ENCODE assay signal across 8 cellular contexts in the genomic region with DNA sequence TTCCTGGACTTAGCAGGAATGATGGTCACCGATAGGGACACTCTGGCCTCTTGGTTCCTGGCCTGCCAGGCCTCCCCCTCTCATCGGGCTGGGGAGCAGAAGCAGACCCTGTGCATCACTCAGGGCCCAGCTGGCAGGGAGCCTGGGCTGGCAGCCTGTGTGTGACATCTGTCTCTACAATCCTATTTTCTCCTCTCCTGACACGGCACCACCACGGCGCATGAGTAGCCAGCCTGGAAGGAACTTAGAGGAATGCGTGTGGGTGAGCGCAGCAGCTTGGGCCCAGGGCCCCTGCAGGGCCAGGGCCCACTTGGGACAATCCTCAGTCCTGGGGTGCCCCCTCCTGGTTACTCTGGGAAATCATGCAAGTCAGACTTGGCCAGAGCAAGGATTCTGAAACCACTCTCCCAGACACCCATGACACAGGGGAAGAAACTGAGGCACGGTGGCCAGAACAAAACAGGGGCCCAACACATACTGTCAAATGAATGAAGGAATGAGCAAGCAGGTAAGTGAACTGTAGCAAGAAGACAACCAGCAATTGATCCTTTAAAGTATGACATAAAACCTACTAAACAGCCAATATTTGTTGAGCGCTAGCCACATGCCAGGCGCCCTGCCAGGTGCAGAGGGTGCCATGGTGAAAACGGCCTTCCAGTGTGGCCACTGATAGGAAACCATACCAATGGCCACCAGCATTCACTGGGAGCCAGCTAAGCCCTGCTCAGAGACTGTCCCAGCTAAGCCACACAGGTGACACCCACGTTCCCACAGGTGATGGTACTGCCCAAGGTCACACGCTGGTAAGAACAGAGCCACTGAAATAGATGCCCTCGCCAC. TPM values are rescaled to one million over a fixed set of nuclear protein-coding genes. Genes with fewer than 3 reads are reported as not detected.
DNase-seq lines count a peak whose midpoint lies in the region; ATAC-seq and TF ChIP-seq lines count a peak whose summit lies in the region.

No MANE protein-coding gene starts in this region.

- H3K9me3 Mint-ChIP-seq in Caco-2 (ENCODE audit: unreplicated experiment) (no peaks in the 10 kb centered on the region), glutamatergic neuron (ENCODE audit: unreplicated experiment) (peaks cover 5% of the 10 kb centered on the region)

- H3K4me1 Mint-ChIP-seq in Caco-2 (ENCODE audit: low read depth, unreplicated experiment) (no peaks in the 10 kb centered on the region), glutamatergic neuron (ENCODE audit: low read depth, unreplicated experiment) (peaks cover 17% of the 10 kb centered on the region)

- 55 to 65% methylated on average over 5 to 12 of the region's 14 CpGs for WGBS in upper lobe of left lung, 2 donors

- no peak overlapping the region for H3K27ac ChIP-seq in upper lobe of left lung

- H3K36me3 Mint-ChIP-seq in Caco-2 (ENCODE audit: insufficient read depth, unreplicated experiment) (no peaks in the 10 kb centered on the region), glutamatergic neuron (ENCODE audit: unreplicated experiment) (no peaks in the 10 kb centered on the region)

- H3K9me3 ChIP-seq in Caco-2: no peaks in the 10 kb centered on the region
- H3K9me3 ChIP-seq in upper lobe of left lung: no peaks in the 10 kb centered on the region

- H3K27me3 ChIP-seq in Caco-2 (replicated peaks; ENCODE audit: control insufficient read depth, insufficient read depth, low read length) (no peaks in the 10 kb centered on the region), upper lobe of left lung (no peaks in the 10 kb centered on the region)

- H3K27ac Mint-ChIP-seq in Caco-2 (ENCODE audit: unreplicated experiment) (no peak overlapping the region), glutamatergic neuron (ENCODE audit: unreplicated experiment) (peak overlapping the region; percentile 70)

- H3K4me1 ChIP-seq in Caco-2: no peaks in the 10 kb centered on the region
- H3K4me1 ChIP-seq in upper lobe of left lung: no peaks in the 10 kb centered on the region

- no TSS peak for BruUV-seq in Caco-2 (replicated peaks; lab: Mats Ljungman, UMichigan)

- TF ChIP-seq CTCF in Caco-2 (IDR thresholded peaks at IDR 0.05; ENCODE audit: insufficient read depth in 1 of 2, low read depth in 1 of 2, low read length in 1 of 2, severe bottlenecking in 1 of 2, unreplicated experiment in 1 of 2) (peak; percentile 64 to 76), glutamatergic neuron (IDR thresholded peaks at IDR 0.05; ENCODE audit: partially characterized antibody, unreplicated experiment) (peak; percentile 84), upper lobe of left lung (IDR thresholded peaks at IDR 0.05) (peak; percentile 61 to 86 (median 75))

- POLR2A ChIA-PET in Caco-2 (lab: Charles Lee): no interaction called here

- ATAC-seq in upper lobe of left lung (ENCODE audit: low FRiP score in 2 of 2) (peak; percentile 63 to 80), GM18517 (IDR thresholded peaks at IDR 0.05; ENCODE audit: unreplicated experiment) (no peak)

- H3K4me3 ChIP-seq in Caco-2 (ENCODE audit: low read depth, low read length) (no peak overlapping the region), upper lobe of left lung (no peak overlapping the region)

- CTCF ChIA-PET in Caco-2 (lab: Charles Lee): interaction anchor here (0.5 to 1.6 kb wide), 4 partner anchors 58 to 173 kb away, joined by 3 to 42 read pairs (median 4); a partner anchor contains a TSS

- H3K27me3 Mint-ChIP-seq in Caco-2 (ENCODE audit: insufficient read depth, unreplicated experiment) (no peaks in the 10 kb centered on the region), glutamatergic neuron (ENCODE audit: unreplicated experiment) (peaks cover 14% of the 10 kb centered on the region)

- TF ChIP-seq POLR2A in upper lobe of left lung (IDR thresholded peaks at IDR 0.05): no peak

- peak; percentile 67 to 86 for DNase-seq in Caco-2
- DNase-seq in HuH-7.5 (ENCODE audit: low spot score): peak; percentile 92
- peak; percentile 78 for DNase-seq in SK-MEL-5 (ENCODE audit: low read depth, low spot score)
- peak; percentile 73 for DNase-seq in activated naive CD4-positive, alpha-beta T cell treated with anti-CD3 and anti-CD28 coated beads, Interleukin-2, amount 50 U/mL, for 16 hours
- peak; percentile 86 for DNase-seq in glutamatergic neuron
- peak; percentile 88 for DNase-seq in posterior vena cava (ENCODE audit: low spot score)
- peak in 1 of 2 donors; percentile 63 for DNase-seq in upper lobe of left lung

- no peak overlapping the region for H3K4me3 Mint-ChIP-seq in Caco-2 (ENCODE audit: unreplicated experiment)
- peak overlapping the region; percentile 38 for H3K4me3 Mint-ChIP-seq in glutamatergic neuron (ENCODE audit: unreplicated experiment)

- no peak for TF ChIP-seq EP300 in upper lobe of left lung (IDR thresholded peaks at IDR 0.05)

- in situ Hi-C loops in SK-MEL-5 (cut with HindIII; ENCODE audit: low pct_unique_long_range_greater_than_20kb, low sequenced_read_pairs): no loop called here

- H3K36me3 ChIP-seq in Caco-2 (ENCODE audit: control insufficient read depth, insufficient read depth, low read length): no peaks in the 10 kb centered on the region
- H3K36me3 ChIP-seq in upper lobe of left lung: no peaks in the 10 kb centered on the region

- intact Hi-C loops in Caco-2 (cut with micrococcal nuclease; ENCODE audit: unreplicated experiment): loop anchor here (1.0 kb wide), 1 partner anchor 169 kb away; no protein-coding TSS in a partner anchor
- intact Hi-C loops in posterior vena cava (cut with DNase I): loop anchor here (2.0 to 5.0 kb wide), 2 partner anchors 170 to 171 kb away; no protein-coding TSS in a partner anchor

RNA-seq across cellular contexts. Expression of a gene that starts 13.3 kb away (rescaled TPM):
- total RNA-seq in Caco-2 (2022) (0.68 and 1.2 TPM in 2 replicates), glutamatergic neuron (ENCODE audit: unreplicated experiment) (1.7 TPM), posterior vena cava (under 1 TPM; 0.32 to 0.57 TPM), upper lobe of left lung (1 to 10 TPM in 5 of 6 donors, not detected in 1; 1.1 to 5.2 (median 2.7) TPM)
- not detected in 2 replicates for total RNA-seq in SK-MEL-5 (2014; rRNA removed; shearing (Covaris generic))
- polyA plus RNA-seq in SK-MEL-5 (2015; cell fraction: cytosol; rRNA removed): not detected in 2 replicates
- polyA plus RNA-seq in SK-MEL-5 (2015; cell fraction: nucleus; rRNA removed): not detected in 2 replicates

RNA-seq across cellular contexts. Expression of a gene that starts 16.8 kb away (rescaled TPM):
- total RNA-seq in Caco-2 (2022): 0.52 and 0.97 TPM in 2 replicates
- total RNA-seq in SK-MEL-5 (2014; rRNA removed; shearing (Covaris generic)): 0.29 and 0.37 TPM in 2 replicates
- 0.63 and 1.0 TPM in 2 replicates for polyA plus RNA-seq in SK-MEL-5 (2015; cell fraction: cytosol; rRNA removed)
- polyA plus RNA-seq in SK-MEL-5 (2015; cell fraction: nucleus; rRNA removed): 0.04 and 1.0 TPM in 2 replicates
- 2.0 TPM for total RNA-seq in glutamatergic neuron (ENCODE audit: unreplicated experiment)
- total RNA-seq in posterior vena cava: 1 to 10 TPM; 4.2 to 5.1 TPM
- 10 to 100 TPM in 1 of 6 donors, 1 to 10 TPM in 5; 2.6 to 17.5 (median 8.4) TPM for total RNA-seq in upper lobe of left lung

RNA-seq across cellular contexts. Expression of a gene that starts 51.8 kb away (rescaled TPM):
- total RNA-seq in Caco-2 (2022) (74.1 and 87.4 TPM in 2 replicates), glutamatergic neuron (ENCODE audit: unreplicated experiment) (268 TPM), posterior vena cava (10 to 100 TPM; 40.3 to 47.4 TPM), upper lobe of left lung (100 to 1,000 TPM in 1 of 6 donors, 10 to 100 TPM in 5; 47.1 to 105 (median 68.6) TPM)
- 14.6 and 19.6 TPM in 2 replicates for total RNA-seq in SK-MEL-5 (2014; rRNA removed; shearing (Covaris generic))
- polyA plus RNA-seq in SK-MEL-5 (2015; cell fraction: cytosol; rRNA removed): 17.9 and 26.0 TPM in 2 replicates
- 18.2 and 46.2 TPM in 2 replicates for polyA plus RNA-seq in SK-MEL-5 (2015; cell fraction: nucleus; rRNA removed)

RNA-seq across cellular contexts. Expression of a gene that starts 58.2 kb away (rescaled TPM):
- total RNA-seq in Caco-2 (2022): 0.48 and 0.95 TPM in 2 replicates
- 3.6 and 3.9 TPM in 2 replicates for total RNA-seq in SK-MEL-5 (2014; rRNA removed; shearing (Covaris generic))
- 3.9 and 6.9 TPM in 2 replicates for polyA plus RNA-seq in SK-MEL-5 (2015; cell fraction: cytosol; rRNA removed)
- polyA plus RNA-seq in SK-MEL-5 (2015; cell fraction: nucleus; rRNA removed): 3.3 and 5.9 TPM in 2 replicates
- 82.5 TPM for total RNA-seq in glutamatergic neuron (ENCODE audit: unreplicated experiment)
- 10 to 100 TPM; 34.3 to 37.0 TPM for total RNA-seq in posterior vena cava
- total RNA-seq in upper lobe of left lung: 1 to 10 TPM in 4 of 6 donors, under 1 TPM in 1, not detected in 1; 0.80 to 7.3 (median 2.7) TPM
